ENCODE assay signal across 9 cellular contexts in the genomic region with DNA sequence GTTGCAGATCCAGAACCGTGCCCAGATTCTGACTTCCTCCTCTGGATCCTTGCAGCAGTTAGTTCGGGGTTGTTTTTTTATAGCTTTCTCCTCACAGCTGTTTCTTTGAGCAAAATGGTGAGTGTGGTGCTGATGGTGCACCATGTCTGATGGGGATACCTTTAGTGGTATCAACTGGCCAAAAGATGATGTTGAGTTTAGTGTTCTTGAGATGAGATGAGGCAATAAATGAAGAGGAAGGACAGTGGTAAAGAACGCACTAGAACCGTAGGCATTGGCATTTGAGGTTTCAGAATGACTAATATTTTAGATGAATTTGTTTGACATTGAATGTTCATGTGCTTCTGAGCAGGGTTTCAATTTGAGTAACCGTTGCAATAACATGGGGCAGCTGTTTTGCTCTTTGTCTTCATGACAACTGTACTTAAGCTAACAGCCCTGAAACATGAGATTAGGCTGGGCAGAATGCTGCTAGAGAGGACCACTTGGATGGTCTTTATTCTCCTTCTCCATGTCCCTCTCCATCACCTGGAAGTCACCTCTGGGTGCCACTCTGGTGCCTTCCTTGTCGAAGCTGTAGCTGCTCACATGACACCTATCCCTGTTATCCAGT. TPM values are rescaled to one million over a fixed set of nuclear protein-coding genes. Genes with fewer than 3 reads are reported as not detected.
A peak's percentile ranks its signal among the peaks of the same experiment; 100 is the strongest.
DNase-seq lines count a peak whose midpoint lies in the region; ATAC-seq and TF ChIP-seq lines count a peak whose summit lies in the region.
"Had no signal": no experiment of that assay in that cellular context is flagged by ENCODE, and none has a peak within 500 bp of the region (broad histone marks: within the 10 kb centered on the region; RNA-seq: fewer than 3 reads in every experiment).

No MANE protein-coding gene starts in this region.

- H3K36me3 Mint-ChIP-seq in activated CD4-positive, alpha-beta memory T cell treated with anti-CD3 and anti-CD28 coated beads for 36 hours = peaks cover 80% of the 10 kb centered on the region
- no peaks in the 10 kb centered on the region for H3K36me3 Mint-ChIP-seq in chondrocyte (ENCODE audit: low read depth)

- H3K9me3 Mint-ChIP-seq in activated CD4-positive, alpha-beta memory T cell treated with anti-CD3 and anti-CD28 coated beads for 36 hours = no peaks in the 10 kb centered on the region
- no peaks in the 10 kb centered on the region for H3K9me3 Mint-ChIP-seq in chondrocyte (ENCODE audit: low read depth)

- H3K4me1 Mint-ChIP-seq in activated CD4-positive, alpha-beta memory T cell treated with anti-CD3 and anti-CD28 coated beads for 36 hours (ENCODE audit: low read depth) = peaks cover 74% of the 10 kb centered on the region
- no peaks in the 10 kb centered on the region for H3K4me1 Mint-ChIP-seq in chondrocyte (ENCODE audit: low read depth)

- no peaks in the 10 kb centered on the region for H3K27me3 Mint-ChIP-seq in activated CD4-positive, alpha-beta memory T cell treated with anti-CD3 and anti-CD28 coated beads for 36 hours
- H3K27me3 Mint-ChIP-seq in chondrocyte (ENCODE audit: low read depth) = peaks cover 17% of the 10 kb centered on the region

- peak overlapping the region; percentile 98 for H3K27ac Mint-ChIP-seq in activated CD4-positive, alpha-beta memory T cell treated with anti-CD3 and anti-CD28 coated beads for 36 hours
- H3K27ac Mint-ChIP-seq in chondrocyte (ENCODE audit: unreplicated experiment) = no peak overlapping the region

- POLR2A ChIA-PET in activated CD4-positive, alpha-beta memory T cell treated with anti-CD3 and anti-CD28 coated beads for 36 hours (lab: Charles Lee) = interaction anchor here (0.6 to 13.4 kb wide), 28 partner anchors 9 to 166 kb away, joined by 3 to 212 read pairs (median 8); a partner anchor contains a TSS

- intact Hi-C loops in activated CD4-positive, alpha-beta memory T cell treated with anti-CD3 and anti-CD28 coated beads for 36 hours (cut with micrococcal nuclease) = loop anchor here (1.0 to 10.0 kb wide), 12 partner anchors 15 to 1237 kb away; a partner anchor contains a TSS

- no peak for TF ChIP-seq CTCF in chondrocyte (IDR thresholded peaks at IDR 0.05)

- peak overlapping the region; percentile 92 for H3K4me3 Mint-ChIP-seq in activated CD4-positive, alpha-beta memory T cell treated with anti-CD3 and anti-CD28 coated beads for 36 hours
- no peak overlapping the region for H3K4me3 Mint-ChIP-seq in chondrocyte (ENCODE audit: unreplicated experiment)

- peak; percentile 95 for ATAC-seq in GM18873 (IDR thresholded peaks at IDR 0.05; ENCODE audit: low FRiP score, unreplicated experiment)
- peak; percentile 97 for ATAC-seq in HG02938 (IDR thresholded peaks at IDR 0.05; ENCODE audit: unreplicated experiment)

- DNase-seq in CD1c-positive myeloid dendritic cell (ENCODE audit: extremely low spot score) = peak; percentile 93
- peak; percentile 61 for DNase-seq in activated CD4-positive, alpha-beta memory T cell treated with anti-CD3 and anti-CD28 coated beads for 36 hours
- no peak for DNase-seq in chondrocyte (ENCODE audit: low spot score)
- DNase-seq in OCI-M2 (lab: John Stamatoyannopoulos, UW; ENCODE audit: unreplicated experiment) = no peak
- DNase-seq in SW 1271 (lab: John Stamatoyannopoulos, UW) = no peak
- DNase-seq in AML-193 (lab: John Stamatoyannopoulos, UW) = no peak
- DNase-seq: NCI-H2171 had no signal

- CTCF ChIA-PET in activated CD4-positive, alpha-beta memory T cell treated with anti-CD3 and anti-CD28 coated beads for 36 hours (lab: Charles Lee) = interaction anchor here (1.7 to 7.8 kb wide), 6 partner anchors 11 to 38 kb away, joined by 6 to 66 read pairs (median 24); no protein-coding TSS in a partner anchor

RNA-seq across cellular contexts. Expression of a gene that starts 3.9 kb away (rescaled TPM):
- total RNA-seq in activated CD4-positive, alpha-beta memory T cell treated with anti-CD3 and anti-CD28 coated beads for 36 hours = 100 to 1,000 TPM; 245 to 254 TPM
- not detected in 3 replicates for total RNA-seq in chondrocyte

Comparison
In these comparisons a context has a peak if more than half of its experiments do, and no peak if none do; other contexts are left out.
1. DNase-seq: peak in CD1c-positive myeloid dendritic cell (single experiment) and activated CD4-positive, alpha-beta memory T cell treated with anti-CD3 and anti-CD28 coated beads for 36 hours (single experiment); none in chondrocyte (single experiment), OCI-M2 (single experiment), SW 1271 (0 of 2) and AML-193 (0 of 2).
2. RNA of a gene that starts 3.9 kb away (total RNA-seq): 245 to 254 TPM in activated CD4-positive, alpha-beta memory T cell treated with anti-CD3 and anti-CD28 coated beads for 36 hours; not detected in chondrocyte; every median in the first group is over 100 times any median in the second.